Comparison of ENCODE assay signal across 8 cellular contexts in the genomic region with DNA sequence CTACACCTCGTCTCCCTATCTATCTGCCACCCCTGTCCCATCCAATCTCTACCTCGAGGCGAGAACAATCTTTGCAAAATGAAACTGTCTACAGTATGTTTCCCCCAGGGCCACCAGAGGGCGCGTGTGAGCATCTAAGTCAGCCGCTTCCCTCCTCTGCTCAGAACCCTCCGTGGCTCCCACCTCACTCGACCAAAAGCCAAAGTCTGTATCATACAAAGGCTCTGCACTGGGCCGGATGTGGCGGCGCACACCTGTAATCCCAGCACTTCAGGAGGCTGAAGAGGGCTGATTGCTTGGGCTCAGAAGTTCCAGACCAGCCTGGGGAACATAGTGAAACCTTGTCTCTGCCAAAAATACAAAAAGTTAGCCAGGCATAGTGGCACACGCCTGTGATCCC. TPM values are rescaled to one million over a fixed set of nuclear protein-coding genes. Genes with fewer than 3 reads are reported as not detected.
DNase-seq lines count a peak whose midpoint lies in the region; TF ChIP-seq lines count a peak whose summit lies in the region.
"Not testable (repeated sequence)": the region's sequence is repeated elsewhere in the genome, so short reads cannot be mapped to it uniquely, and the experiment has no call there.

No MANE protein-coding gene starts in this region.

- H3K9me3 ChIP-seq in stomach = not testable (repeated sequence)

- H3K36me3 ChIP-seq in stomach = not testable (repeated sequence)

- DNase-seq in DMS53 (lab: John Stamatoyannopoulos, UW) = peak; percentile 69
- peak; percentile 40 for DNase-seq in LHCN-M2 (ENCODE audit: low read depth)
- DNase-seq in RWPE1 (ENCODE audit: low spot score) = peak; percentile 33
- peak; percentile 49 to 60 for DNase-seq in activated CD8-positive, alpha-beta memory T cell treated with anti-CD3 and anti-CD28 coated beads for 4 hours (ENCODE audit: low read depth in 2 of 2)
- DNase-seq in central memory CD4-positive, alpha-beta T cell = peak; percentile 70
- DNase-seq in iPS-NIHi11 (ENCODE audit: low spot score) = peak; percentile 63
- peak; percentile 25 for DNase-seq in renal cortical epithelial cell (ENCODE audit: low read depth)
- DNase-seq in stomach = peak; percentile 75

- H3K27me3 ChIP-seq in stomach = not testable (repeated sequence)

- not testable (repeated sequence) for H3K4me3 ChIP-seq in stomach

- TF ChIP-seq EP300 in stomach (IDR thresholded peaks at IDR 0.05) = not testable (repeated sequence)

- POLR2A ChIA-PET in RWPE1 (lab: Yijun Ruan, JAX; ENCODE audit: low non-redundant PET) = not testable (repeated sequence)

- TF ChIP-seq POLR2A in stomach (IDR thresholded peaks at IDR 0.05) = not testable (repeated sequence)

- CTCF ChIA-PET in RWPE1 (lab: Yijun Ruan, JAX) = interaction anchor here (0.6 to 1.1 kb wide), 3 partner anchors 12 to 152 kb away, joined by 3 to 7 read pairs (median 3); no protein-coding TSS in a partner anchor

- not testable (repeated sequence) for H3K27ac ChIP-seq in RWPE1, stomach

- intact Hi-C loops in stomach (cut with DNase I; ENCODE audit: low total_unique reads) = loop anchor here (5.0 kb wide), 1 partner anchor 151 kb away; no protein-coding TSS in a partner anchor

- 22 to 36% (median 33%) methylated on average over 12 of the region's 12 CpGs for WGBS in stomach, 5 donors

- TF ChIP-seq CTCF in RWPE1 (conservative IDR thresholded peaks at IDR 0.05; ENCODE audit: low read depth) (peak; percentile 89), stomach (IDR thresholded peaks at IDR 0.05) (peak in 5 of 7 experiments; percentile 53 to 63 (median 56))

- H3K4me1 ChIP-seq in stomach = peaks cover 0 to 26% (median 10%) of the 10 kb centered on the region in 4 donors

RNA-seq across cellular contexts. Expression of a gene that starts 9.9 kb away (rescaled TPM):
- 0.45 and 1.6 TPM in 2 replicates for total RNA-seq in LHCN-M2 (2014; rRNA removed)
- 1.00 TPM for polyA plus RNA-seq in LHCN-M2 (2012)
- total RNA-seq in renal cortical epithelial cell = 0.87 and 14.8 TPM in 2 replicates
- total RNA-seq in stomach = 10 to 100 TPM in 4 of 5 donors, 1 to 10 TPM in 1; 9.0 to 24.5 (median 18.7) TPM
- polyA plus RNA-seq in stomach = 10 to 100 TPM in 1 of 3 donors, 1 to 10 TPM in 2; 6.0 to 11.0 (median 6.7) TPM

RNA-seq across cellular contexts. Expression of a gene that starts 59.7 kb away (rescaled TPM):
- total RNA-seq in LHCN-M2 (2014; rRNA removed) = 107 and 111 TPM in 2 replicates
- 31.3 TPM for polyA plus RNA-seq in LHCN-M2 (2012)
- 1.1 and 13.7 TPM in 2 replicates for total RNA-seq in renal cortical epithelial cell
- 100 to 1,000 TPM in 1 of 5 donors, 1 to 10 TPM in 3, not detected in 1; 2.6 to 120 (median 5.5) TPM for total RNA-seq in stomach
- polyA plus RNA-seq in stomach = 10 to 100 TPM in 1 of 3 donors, 1 to 10 TPM in 2; 5.7 to 11.0 (median 8.8) TPM

Comparison
In these comparisons a context has a peak if more than half of its experiments do, and no peak if none do; other contexts are left out.
1. DNase-seq: peak in every context shown above with its lines; median percentile 75 in stomach; 70 in central memory CD4-positive, alpha-beta T cell; 69 in DMS53; 63 in iPS-NIHi11; 54 in activated CD8-positive, alpha-beta memory T cell treated with anti-CD3 and anti-CD28 coated beads for 4 hours; 40 in LHCN-M2; 33 in RWPE1; 25 in renal cortical epithelial cell.